15 cellular contexts compared by ENCODE assay signal in the genomic region with DNA sequence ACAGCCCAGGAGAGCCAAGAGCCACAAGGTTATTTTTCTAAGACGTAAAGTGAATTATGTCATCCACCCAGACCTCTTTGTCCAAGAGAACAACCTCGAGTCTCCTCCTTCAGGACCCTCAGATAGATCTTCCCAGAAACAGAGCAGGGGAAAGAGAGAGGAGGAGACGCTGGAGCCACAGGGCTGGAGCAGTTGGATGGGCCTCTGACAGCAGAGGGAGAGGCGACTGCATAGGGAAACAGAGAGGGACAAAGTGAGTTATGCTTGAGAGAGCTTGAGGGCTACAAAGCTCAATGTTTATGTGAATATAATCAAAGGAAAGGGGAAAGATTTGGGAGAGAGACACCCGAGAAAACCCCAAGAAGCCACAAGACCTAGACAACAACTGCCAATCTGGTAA.
"Had no signal": no experiment of that assay in that cellular context is flagged by ENCODE, and none has a peak within 500 bp of the region (broad histone marks: within the 10 kb centered on the region; RNA-seq: fewer than 3 reads in every experiment).

No MANE protein-coding gene starts in this region.

- H3K4me1 Mint-ChIP-seq: naive thymus-derived CD8-positive, alpha-beta T cell had no signal

- H3K4me3 ChIP-seq: prostate gland had no signal

- H3K4me3 Mint-ChIP-seq: activated naive CD4-positive, alpha-beta T cell treated with anti-CD3 and anti-CD28 coated beads, Interleukin-2, amount 10 ng/mL, durations not matched to agents 7 days and 5 days; naive thymus-derived CD8-positive, alpha-beta T cell had no signal

- H3K27me3 Mint-ChIP-seq: activated naive CD4-positive, alpha-beta T cell treated with anti-CD3 and anti-CD28 coated beads, Interleukin-2, amount 10 ng/mL, durations not matched to agents 7 days and 5 days had no signal

- H3K36me3 ChIP-seq: prostate gland had no signal

- H3K9me3 ChIP-seq: prostate gland had no signal

- DNase-seq: activated CD4-positive, alpha-beta T cell treated with anti-CD3 and anti-CD28 coated beads, Interleukin-2, amount 50 U/mL, for 1 hour; activated CD4-positive, CD25-positive, alpha-beta regulatory T cell; activated naive CD4-positive, alpha-beta T cell treated with anti-CD3 and anti-CD28 coated beads, Interleukin-2, amount 10 ng/mL, durations not matched to agents 7 days and 5 days; central memory CD4-positive, alpha-beta T cell; cortex of kidney; effector memory CD4-positive, alpha-beta T cell; foreskin fibroblast; naive thymus-derived CD8-positive, alpha-beta T cell; occipital lobe; stimulated activated CD4-positive, alpha-beta T cell treated with anti-CD3 and anti-CD28 coated beads, Interleukin-2, amount 100 ng/mL, for 24 hours; stimulated activated naive CD8-positive, alpha-beta T cell treated with anti-CD3 and anti-CD28 coated beads, Interleukin-15, Interleukin-2, amounts not matched to agents 100 U/mL and 50 U/mL, for 24 hours had no signal

- H3K4me1 ChIP-seq: prostate gland had no signal

- H3K27ac Mint-ChIP-seq: activated naive CD4-positive, alpha-beta T cell treated with anti-CD3 and anti-CD28 coated beads, Interleukin-2, amount 10 ng/mL, durations not matched to agents 7 days and 5 days; activated T-helper 2 cell treated with anti-CD3 and anti-CD28 coated beads, Interferon-gamma antibody, Interleukin-2, Interleukin-4, amounts not matched to agents 10 μg/mL and 5 μg/mL and 100 μg/mL, durations not matched to agents 14 hours and 24 hours and 36 hours; naive thymus-derived CD8-positive, alpha-beta T cell had no signal

- ATAC-seq: naive thymus-derived CD8-positive, alpha-beta T cell; sciatic nerve; SK-N-SH treated with all-trans-retinoic acid at 6 μM for 48 hours; stimulated activated naive CD8-positive, alpha-beta T cell treated with anti-CD3 and anti-CD28 coated beads, Interleukin-15, Interleukin-2, amounts not matched to agents 100 U/mL and 50 U/mL, for 24 hours had no signal
